Comparison of ENCODE assay signal across 18 cellular contexts in the genomic region with DNA sequence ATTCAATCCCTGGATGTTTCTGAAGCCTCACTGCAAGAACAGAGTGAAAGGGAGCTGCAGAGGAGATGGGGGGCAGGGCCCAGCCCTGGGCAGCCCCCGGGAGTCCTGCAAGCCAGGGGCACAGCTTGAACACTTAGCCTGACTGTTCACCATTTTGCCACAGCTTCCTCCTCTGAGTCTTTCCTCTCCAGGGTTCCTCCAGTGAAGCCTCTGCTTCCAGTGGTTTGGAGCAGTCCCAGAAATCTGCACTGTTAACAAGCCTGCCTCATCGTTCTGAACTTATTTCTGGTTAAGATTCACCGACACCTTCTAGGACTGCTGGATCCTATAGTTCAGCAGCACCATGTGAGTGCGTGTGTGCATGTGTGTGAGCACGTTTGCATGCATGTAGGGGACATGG. TPM values are rescaled to one million over a fixed set of nuclear protein-coding genes. Genes with fewer than 3 reads are reported as not detected.
DNase-seq lines count a peak whose midpoint lies in the region; ATAC-seq, FAIRE-seq and TF ChIP-seq lines count a peak whose summit lies in the region.
"Had no signal": no experiment of that assay in that cellular context is flagged by ENCODE, and none has a peak within 500 bp of the region (broad histone marks: within the 10 kb centered on the region; RNA-seq: fewer than 3 reads in every experiment).

No MANE protein-coding gene starts in this region.

- H3K36me3 Mint-ChIP-seq in activated CD4-positive, alpha-beta T cell treated with anti-CD3 and anti-CD28 coated beads, Interleukin-2, amount 10 ng/mL, durations not matched to agents 7 days and 5 days (ENCODE audit: low read depth), result no peaks in the 10 kb centered on the region
- H3K36me3 Mint-ChIP-seq: WTC11 had no signal

- H4K20me1 ChIP-seq in BLaER1 treated with 17β-estradiol and CSF1 and Interleukin-3, amounts not matched to agents 10 nM and 100 nM, result no peaks in the 10 kb centered on the region
- H4K20me1 ChIP-seq in H1 (replicated peaks in 1 of 2; ENCODE audit: control insufficient read depth in 1 of 2, insufficient read depth in 2 of 2, low read length in 2 of 2), result no peaks in the 10 kb centered on the region

- H3K4me1 ChIP-seq in BLaER1 treated with 17β-estradiol and CSF1 and Interleukin-3, amounts not matched to agents 10 nM and 100 nM, result peaks cover 26 to 61% (median 47%) of the 10 kb centered on the region in 10 experiments
- H3K4me1 ChIP-seq in H1 (replicated peaks in 1 of 4; ENCODE audit: control insufficient read depth in 3 of 4, insufficient read depth in 4 of 4, low read length in 3 of 4), result peaks cover 0 to 7% (median 0%) of the 10 kb centered on the region in 4 experiments; a peak in 1 of 7 replicates
- peaks cover 33 to 59% of the 10 kb centered on the region in 2 experiments for H3K4me1 ChIP-seq in neutrophil (ENCODE audit: control insufficient read depth in 1 of 2, insufficient read depth in 1 of 2, low read depth in 1 of 2, low read length in 1 of 2)
- H3K4me1 ChIP-seq: BE2C had no signal

- H3K18ac ChIP-seq in H1 (ENCODE audit: extremely low read depth, low read length), result no peak overlapping the region; the same call in 1 of the 2 replicates

- H3K9me3 ChIP-seq in BLaER1 treated with 17β-estradiol and CSF1 and Interleukin-3, amounts not matched to agents 10 nM and 100 nM (replicated peaks in 1 of 11), result peaks cover 0 to 7% (median 0%) of the 10 kb centered on the region in 11 experiments; a peak in 1 of 22 replicates
- no peaks in the 10 kb centered on the region for H3K9me3 ChIP-seq in H1 (ENCODE audit: insufficient read depth in 2 of 2, low read depth in 1 of 2, low read length in 1 of 2)
- H3K9me3 ChIP-seq in neutrophil, result no peaks in the 10 kb centered on the region
- H3K9me3 ChIP-seq: BE2C had no signal

- H2BK12ac ChIP-seq in H1 (ENCODE audit: low read depth, low read length), result peak overlapping the region; percentile 75; the same call in 1 of the 2 replicates

- no peaks in the 10 kb centered on the region for H3K79me1 ChIP-seq in H1 (ENCODE audit: low read depth, low read length)

- FAIRE-seq in HTR-8/SVneo (lab: Jason Lieb, UNC), result peak; percentile 90
- no peak for FAIRE-seq in H1 (lab: Jason Lieb, UNC)
- FAIRE-seq: GM18507 had no signal

- CTCF ChIA-PET in H1 (lab: Charles Lee; ENCODE audit: partially characterized antibody), result interaction anchor here (0.8 to 2.0 kb wide), 4 partner anchors 9 to 220 kb away, joined by 3 to 6 read pairs (median 4); no protein-coding TSS in a partner anchor
- CTCF ChIA-PET in activated CD4-positive, alpha-beta T cell treated with anti-CD3 and anti-CD28 coated beads, Interleukin-2, amount 10 ng/mL, durations not matched to agents 7 days and 5 days (lab: Charles Lee), result no interaction called here

- TF ChIP-seq EP300 in H1 (IDR thresholded peaks at IDR 0.05; ENCODE audit: borderline replicate concordance in 1 of 2, low read depth in 2 of 2, low read length in 2 of 2), result no peak

- ATAC-seq in HG03520 (IDR thresholded peaks at IDR 0.05; ENCODE audit: unreplicated experiment), result no peak
- ATAC-seq: Panc1, WTC11 had no signal

- H2AK5ac ChIP-seq in H1 (ENCODE audit: low read depth, low read length), result no peak overlapping the region

- H3K56ac ChIP-seq in H1 (replicated peaks; ENCODE audit: insufficient read length, low read depth, low read length), result no peak overlapping the region

- H4K5ac ChIP-seq in H1 (ENCODE audit: insufficient read length, low read depth, low read length), result no peak overlapping the region

- H4K91ac ChIP-seq in H1 (replicated peaks; ENCODE audit: insufficient read length, low read length), result no peak overlapping the region

- no peak overlapping the region for H3K27ac Mint-ChIP-seq in activated CD4-positive, alpha-beta T cell treated with anti-CD3 and anti-CD28 coated beads, Interleukin-2, amount 10 ng/mL, durations not matched to agents 7 days and 5 days
- H3K27ac Mint-ChIP-seq: stimulated activated naive CD8-positive, alpha-beta T cell treated with anti-CD3 and anti-CD28 coated beads, Interleukin-15, Interleukin-2, amounts not matched to agents 100 ng/mL and 50 ng/mL, for 24 hours; WTC11 had no signal

- H3K27me3 Mint-ChIP-seq in activated CD4-positive, alpha-beta T cell treated with anti-CD3 and anti-CD28 coated beads, Interleukin-2, amount 10 ng/mL, durations not matched to agents 7 days and 5 days, result peaks cover 17% of the 10 kb centered on the region

- no peak overlapping the region for H3K4me3 Mint-ChIP-seq in activated CD4-positive, alpha-beta T cell treated with anti-CD3 and anti-CD28 coated beads, Interleukin-2, amount 10 ng/mL, durations not matched to agents 7 days and 5 days
- H3K4me3 Mint-ChIP-seq: stimulated activated naive CD8-positive, alpha-beta T cell treated with anti-CD3 and anti-CD28 coated beads, Interleukin-15, Interleukin-2, amounts not matched to agents 100 ng/mL and 50 ng/mL, for 24 hours; WTC11 had no signal

- no peak overlapping the region; the same call in 1 of the 2 replicates for H2BK5ac ChIP-seq in H1 (ENCODE audit: low read depth, low read length)

- H3K4me2 ChIP-seq in BLaER1 treated with 17β-estradiol and CSF1 and Interleukin-3, amounts not matched to agents 10 nM and 100 nM, result peak overlapping the region in 8 of 11 experiments; percentile 3 to 73 (median 40); a peak in 12 of 22 replicates
- no peak overlapping the region for H3K4me2 ChIP-seq in H1 (ENCODE audit: insufficient read depth in 1 of 2, low read depth in 2 of 2, low read length in 2 of 2)

- H3K79me2 ChIP-seq in H1 (ENCODE audit: control insufficient read depth in 1 of 2, insufficient read depth in 2 of 2, low read length in 2 of 2), result no peaks in the 10 kb centered on the region

- H2AFZ ChIP-seq in H1 (ENCODE audit: low read length), result no peak overlapping the region

- no peaks in the 10 kb centered on the region for H3K9me3 Mint-ChIP-seq in activated CD4-positive, alpha-beta T cell treated with anti-CD3 and anti-CD28 coated beads, Interleukin-2, amount 10 ng/mL, durations not matched to agents 7 days and 5 days
- H3K9me3 Mint-ChIP-seq: stimulated activated naive CD8-positive, alpha-beta T cell treated with anti-CD3 and anti-CD28 coated beads, Interleukin-15, Interleukin-2, amounts not matched to agents 100 ng/mL and 50 ng/mL, for 24 hours had no signal

- no peaks in the 10 kb centered on the region; the same call in 1 of the 2 replicates for H3K23me2 ChIP-seq in H1 (ENCODE audit: low read depth, low read length)

- no peak overlapping the region for H3K4ac ChIP-seq in H1 (replicated peaks; ENCODE audit: insufficient read length, low read depth, low read length)

- no peak for TF ChIP-seq RAD21 in H1 (IDR thresholded peaks at IDR 0.05 in 1 of 2, conservative IDR thresholded peaks at IDR 0.05 in 1 of 2; ENCODE audit: low read depth in 2 of 2, low read length in 2 of 2)

- no peak overlapping the region for H3K4me3 ChIP-seq in BLaER1 treated with 17β-estradiol and CSF1 and Interleukin-3, amounts not matched to agents 10 nM and 100 nM
- H3K4me3 ChIP-seq in H1 (ENCODE audit: extremely low read depth in 1 of 4, insufficient read depth in 2 of 4, low read depth in 3 of 4, low read length in 4 of 4) (no peak overlapping the region), neutrophil (ENCODE audit: low read depth in 1 of 2, low read length in 1 of 2) (no peak overlapping the region)

- POLR2A ChIA-PET in H1 (lab: Charles Lee; ENCODE audit: partially characterized antibody), result interaction anchor here (0.6 to 2.0 kb wide), 2 partner anchors 24 to 938 kb away, joined by 3 to 8 read pairs; a partner anchor contains a TSS
- POLR2A ChIA-PET in activated CD4-positive, alpha-beta T cell treated with anti-CD3 and anti-CD28 coated beads, Interleukin-2, amount 10 ng/mL, durations not matched to agents 7 days and 5 days (lab: Charles Lee), result no interaction called here

- peaks cover 33% of the 10 kb centered on the region for H3K4me1 Mint-ChIP-seq in activated CD4-positive, alpha-beta T cell treated with anti-CD3 and anti-CD28 coated beads, Interleukin-2, amount 10 ng/mL, durations not matched to agents 7 days and 5 days

- no peak overlapping the region for H2BK15ac ChIP-seq in H1 (ENCODE audit: low read length)

- H3K36me3 ChIP-seq in BLaER1 treated with 17β-estradiol and CSF1 and Interleukin-3, amounts not matched to agents 10 nM and 100 nM, result no peaks in the 10 kb centered on the region
- no peaks in the 10 kb centered on the region for H3K36me3 ChIP-seq in H1 (ENCODE audit: control insufficient read depth in 2 of 4, insufficient read depth in 4 of 4, low read length in 3 of 4)
- no peaks in the 10 kb centered on the region for H3K36me3 ChIP-seq in neutrophil
- H3K36me3 ChIP-seq: BE2C had no signal

- no peak overlapping the region for H2BK120ac ChIP-seq in H1 (replicated peaks; ENCODE audit: low read depth, low read length)

- no peak overlapping the region for H3K23ac ChIP-seq in H1 (ENCODE audit: insufficient read length)

- H4K8ac ChIP-seq in H1 (ENCODE audit: extremely low read depth, insufficient read depth, low read length), result no peak overlapping the region

- no peak for TF ChIP-seq CTCF in H1 (IDR thresholded peaks at IDR 0.05; ENCODE audit: control extremely low read depth in 1 of 3, insufficient read depth in 1 of 3, low read depth in 1 of 3, low read length in 3 of 3)
- TF ChIP-seq CTCF in neutrophil (IDR thresholded peaks at IDR 0.05), result no peak

- H3K14ac ChIP-seq in H1 (ENCODE audit: insufficient read length), result no peak overlapping the region

- no peak for DNase-seq in HTR-8/SVneo (ENCODE audit: insufficient read length, low spot score)
- no peak for DNase-seq in H1 (ENCODE audit: low read depth in 1 of 2, low spot score in 2 of 2)
- no peak for DNase-seq in RKO (ENCODE audit: low spot score)
- no peak for DNase-seq in stimulated activated CD8-positive, alpha-beta memory T cell treated with anti-CD3 and anti-CD28 coated beads, Interleukin-4, amount 100 ng/mL, for 48 hours
- no peak for DNase-seq in activated CD4-positive, alpha-beta T cell treated with anti-CD3 and anti-CD28 coated beads, Interleukin-2, amount 10 ng/mL, durations not matched to agents 7 days and 5 days
- DNase-seq: anterior cingulate cortex; BE2C; dermis blood vessel endothelial cell; NCI-H187 treated with DMSO at 0.1 percent for 48 hours; NCI-H524; stimulated activated CD4-positive, alpha-beta T cell treated with anti-CD3 and anti-CD28 coated beads, Interleukin-12 subunit alpha, Interleukin-12 subunit beta, amount 100 ng/mL, for 4 hours had no signal

- TF ChIP-seq POLR2A in H1 (IDR thresholded peaks at IDR 0.05; ENCODE audit: control extremely low read depth in 1 of 2, low read depth in 2 of 2, low read length in 2 of 2), result no peak

- H3K27me3 ChIP-seq in BLaER1 treated with 17β-estradiol and CSF1 and Interleukin-3, amounts not matched to agents 10 nM and 100 nM, result no peaks in the 10 kb centered on the region
- H3K27me3 ChIP-seq in H1 (replicated peaks in 1 of 4; ENCODE audit: control insufficient read depth in 3 of 4, extremely low read depth in 1 of 4, insufficient read depth in 3 of 4, low read length in 3 of 4) (no peaks in the 10 kb centered on the region; a peak in 1 of 7 replicates), neutrophil (no peaks in the 10 kb centered on the region)
- H3K27me3 ChIP-seq: BE2C had no signal

- no peak overlapping the region for H3K27ac ChIP-seq in BLaER1 treated with 17β-estradiol and CSF1 and Interleukin-3, amounts not matched to agents 10 nM and 100 nM
- H3K27ac ChIP-seq in H1 (ENCODE audit: low read depth, low read length) (no peak overlapping the region), neutrophil (peak overlapping the region; percentile 59)

- no peak overlapping the region for H3K9ac ChIP-seq in BLaER1 treated with 17β-estradiol and CSF1 and Interleukin-3, amounts not matched to agents 10 nM and 100 nM
- H3K9ac ChIP-seq in H1 (replicated peaks in 1 of 4; ENCODE audit: extremely low read depth in 1 of 4, low read depth in 3 of 4, low read length in 3 of 4), result no peak overlapping the region; a peak in 1 of 7 replicates

- 88% methylated on average over 5 of the region's 5 CpGs; no CpG with 5 or more reads in 1 of the 2 experiments for WGBS in H1 (ENCODE audit: extremely low coverage in 1 of 2, insufficient coverage in 1 of 2, insufficient read length in 1 of 2, insufficient replicate concordance in 2 of 2, low coverage in 1 of 2, low lambda C conversion rate in 2 of 2, missing lambda C conversion rate in 1 of 2), 2 experiments

- H2BK20ac ChIP-seq in H1 (ENCODE audit: low read length), result no peak overlapping the region

RNA-seq across cellular contexts. Expression of a gene that starts 24.5 kb away (rescaled TPM):
- 24.1 and 24.5 TPM in 2 replicates for total RNA-seq in H1 (2021; fragmentation: NEBNext Ultra II Directional; extraction: Animal tissue kit (Norgen Biotek cat#: 25700))
- 7.1 and 13.1 TPM in 2 replicates for polyA plus RNA-seq in H1 (2011; rRNA removed)
- polyA plus RNA-seq in H1 (2011; cell fraction: cytosol; rRNA removed), result 16.1 TPM
- 10.5 TPM for polyA plus RNA-seq in H1 (2011; cell fraction: nucleus; rRNA removed)
- polyA plus RNA-seq in H1 (2012, experiment 1 of 2), result 6.1 to 8.3 TPM (median 7.2 TPM) in 4 replicates
- polyA plus RNA-seq in H1 (2012, experiment 2 of 2), result 4.8 TPM
- 15.1 TPM for polyA plus RNA-seq in H1 (2013, experiment 1 of 2)
- 15.0 TPM for polyA plus RNA-seq in H1 (2013, experiment 2 of 2)
- polyA minus RNA-seq in H1 (2011; rRNA and poly(A)+ RNA removed), result 1.3 and 1.4 TPM in 2 replicates
- 18.6 TPM for polyA minus RNA-seq in H1 (2011; cell fraction: cytosol; rRNA and poly(A)+ RNA removed)
- 16.1 TPM for polyA minus RNA-seq in H1 (2011; cell fraction: nucleus; rRNA and poly(A)+ RNA removed)
- total RNA-seq in activated CD4-positive, alpha-beta T cell treated with anti-CD3 and anti-CD28 coated beads, Interleukin-2, amount 10 ng/mL, durations not matched to agents 7 days and 5 days, result 10 to 100 TPM; 17.9 to 24.1 TPM

Comparison
In these comparisons a context has a peak if more than half of its experiments do, and no peak if none do; other contexts are left out.
1. H3K4me2 ChIP-seq: peak in BLaER1 treated with 17β-estradiol and CSF1 and Interleukin-3, amounts not matched to agents 10 nM and 100 nM (8 of 11); none in H1 (0 of 2).